Comparison of ENCODE assay signal across 14 cellular contexts in the genomic region with DNA sequence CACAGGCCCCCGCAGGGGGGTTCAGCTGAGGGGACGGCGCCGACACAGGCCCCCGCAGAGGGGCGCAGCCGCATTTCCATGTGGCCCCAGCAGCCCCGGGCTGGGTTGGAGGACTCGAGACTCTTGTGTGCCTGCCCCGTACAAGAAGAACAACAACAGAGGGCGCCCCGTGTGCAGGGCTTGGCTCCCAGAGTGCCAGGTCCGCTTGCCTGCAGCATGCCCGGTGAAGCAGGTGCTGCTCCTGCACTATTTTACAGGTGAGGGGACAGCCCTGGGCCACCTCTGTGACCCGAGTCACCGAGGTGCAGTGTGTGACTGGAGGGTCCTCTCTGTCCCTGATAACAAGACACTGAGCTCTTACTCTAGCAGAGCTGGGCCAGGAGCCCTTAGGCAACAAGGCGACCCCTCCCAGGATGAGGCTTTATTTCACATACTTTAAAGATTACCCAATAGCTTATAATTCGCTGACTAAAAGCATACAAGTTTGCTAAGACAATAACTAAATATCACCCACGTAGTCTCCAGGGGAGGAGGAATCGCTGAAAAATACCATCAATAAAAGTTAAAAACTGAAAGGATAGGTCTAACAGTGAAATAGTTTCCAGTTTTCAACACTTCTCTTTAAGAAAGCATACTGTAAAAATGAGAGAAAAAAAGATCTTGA. TPM values are rescaled to one million over a fixed set of nuclear protein-coding genes. Genes with fewer than 3 reads are reported as not detected.
A peak's percentile ranks its signal among the peaks of the same experiment; 100 is the strongest.
DNase-seq lines count a peak whose midpoint lies in the region; ATAC-seq and TF ChIP-seq lines count a peak whose summit lies in the region.
"Had no signal": no experiment of that assay in that cellular context is flagged by ENCODE, and none has a peak within 500 bp of the region (broad histone marks: within the 10 kb centered on the region; RNA-seq: fewer than 3 reads in every experiment).

No MANE protein-coding gene starts in this region.

- H3K9me2 ChIP-seq in hepatocyte (replicated peaks; ENCODE audit: insufficient read depth): no peaks in the 10 kb centered on the region

- H3K23ac ChIP-seq in IMR-90 (ENCODE audit: low read depth, low read length): no peak overlapping the region

- no peak overlapping the region for H3K4me3 Mint-ChIP-seq in stimulated activated memory B cell treated with anti-CD40 and anti-IgM and Interleukin-4, amounts not matched to agents 10 μg/mL and 1 μg/mL and 100 μg/mL, for 72 hours

- WGBS in IMR-90 (ENCODE audit: extremely low coverage in 2 of 2, insufficient read length in 1 of 2), 2 experiments: 23% methylated on average over 8 of the region's 20 CpGs; no CpG with 5 or more reads in 1 of the 2 experiments
- 60% methylated on average over 13 of the region's 20 CpGs for WGBS in hepatocyte (ENCODE audit: low lambda C conversion rate, missing lambda C conversion rate)
- 19 to 43% methylated on average over 20 of the region's 20 CpGs for WGBS in sigmoid colon, 2 donors

- no peak overlapping the region for H3K18ac ChIP-seq in IMR-90 (ENCODE audit: low read depth, low read length)

- no peak overlapping the region for H3K56ac ChIP-seq in IMR-90 (ENCODE audit: extremely low read depth, insufficient read depth, low read length)

- H3K36me3 Mint-ChIP-seq in stimulated activated memory B cell treated with anti-CD40 and anti-IgM and Interleukin-4, amounts not matched to agents 10 μg/mL and 1 μg/mL and 100 μg/mL, for 72 hours: no peaks in the 10 kb centered on the region

- no peaks in the 10 kb centered on the region for H3K9me1 ChIP-seq in IMR-90 (ENCODE audit: insufficient read depth, low read length)

- H4K5ac ChIP-seq in IMR-90 (ENCODE audit: low read depth, low read length): no peak overlapping the region

- in situ Hi-C loops in IMR-90 (cut with MboI; ENCODE audit: low sequenced_read_pairs): no loop called here

- POLR2A ChIA-PET in IMR-90 (lab: Charles Lee; ENCODE audit: unreplicated experiment): no interaction called here

- H2AFZ ChIP-seq in IMR-90 (replicated peaks; ENCODE audit: low read length, poor library complexity): no peak overlapping the region
- H2AFZ ChIP-seq in hepatocyte: no peak overlapping the region

- peak; percentile 51; the same call in 1 of the 2 replicates for ATAC-seq in IMR-90 (ENCODE audit: low read depth)
- no peak for ATAC-seq in GM21423 (IDR thresholded peaks at IDR 0.05; ENCODE audit: unreplicated experiment)
- ATAC-seq in stimulated activated memory B cell treated with anti-CD40 and anti-IgM and Interleukin-4, amounts not matched to agents 10 μg/mL and 1 μg/mL and 100 μg/mL, for 72 hours: no peak
- ATAC-seq in HG03457 (IDR thresholded peaks at IDR 0.05; ENCODE audit: unreplicated experiment): no peak

- H2AK9ac ChIP-seq in IMR-90 (replicated peaks; ENCODE audit: low read depth, low read length, poor library complexity): no peak overlapping the region

- intact Hi-C loops in IMR-90 (cut with micrococcal nuclease): no loop called here
- intact Hi-C loops in sigmoid colon (cut with DNase I): no loop called here

- TF ChIP-seq POLR2A in IMR-90 (IDR thresholded peaks at IDR 0.05; ENCODE audit: low read depth, low read length): no peak
- no peak for TF ChIP-seq POLR2A in sigmoid colon (IDR thresholded peaks at IDR 0.05)

- no peaks in the 10 kb centered on the region for H3K36me3 ChIP-seq in IMR-90 (ENCODE audit: control insufficient read depth, insufficient read depth, low read length)
- no peaks in the 10 kb centered on the region for H3K36me3 ChIP-seq in adipocyte (ENCODE audit: control insufficient read depth, insufficient read depth, low read length, severe bottlenecking)
- no peaks in the 10 kb centered on the region for H3K36me3 ChIP-seq in hepatocyte (replicated peaks; ENCODE audit: insufficient read depth, low read depth)
- H3K36me3 ChIP-seq in sigmoid colon: no peaks in the 10 kb centered on the region

- no peak overlapping the region for H2BK5ac ChIP-seq in IMR-90 (ENCODE audit: low read depth, low read length, poor library complexity, severe bottlenecking)

- H3K27ac ChIP-seq in IMR-90 (ENCODE audit: insufficient read depth, low read length): no peak overlapping the region
- no peak overlapping the region for H3K27ac ChIP-seq in hepatocyte
- no peak overlapping the region for H3K27ac ChIP-seq in sigmoid colon

- no peak overlapping the region for H3K14ac ChIP-seq in IMR-90 (replicated peaks; ENCODE audit: low read depth, low read length)

- H3K4me2 ChIP-seq in IMR-90 (ENCODE audit: low read depth, low read length): no peak overlapping the region
- peak overlapping the region; percentile 65 for H3K4me2 ChIP-seq in hepatocyte

- H3K9me3 Mint-ChIP-seq in stimulated activated memory B cell treated with anti-CD40 and anti-IgM and Interleukin-4, amounts not matched to agents 10 μg/mL and 1 μg/mL and 100 μg/mL, for 72 hours: peaks cover 10% of the 10 kb centered on the region

- no peak overlapping the region for H3K27ac Mint-ChIP-seq in stimulated activated memory B cell treated with anti-CD40 and anti-IgM and Interleukin-4, amounts not matched to agents 10 μg/mL and 1 μg/mL and 100 μg/mL, for 72 hours

- no peak overlapping the region for H2BK15ac ChIP-seq in IMR-90 (ENCODE audit: low read depth, low read length)

- H3K4me3 ChIP-seq in IMR-90 (ENCODE audit: insufficient read depth, low read depth, low read length) (no peak overlapping the region), adipocyte (ENCODE audit: low read length) (no peak overlapping the region), hepatocyte (no peak overlapping the region), sigmoid colon (no peak overlapping the region)
- H3K4me3 ChIP-seq: lung had no signal

- H3K4me1 ChIP-seq in IMR-90 (ENCODE audit: control insufficient read depth, insufficient read depth, low read length): no peaks in the 10 kb centered on the region; the same call in 1 of the 2 replicates
- peaks cover 8% of the 10 kb centered on the region for H3K4me1 ChIP-seq in adipocyte (ENCODE audit: control insufficient read depth, insufficient read depth, low read length)
- peaks cover 6% of the 10 kb centered on the region for H3K4me1 ChIP-seq in hepatocyte (ENCODE audit: insufficient read depth)
- H3K4me1 ChIP-seq in sigmoid colon: no peaks in the 10 kb centered on the region
- H3K4me1 ChIP-seq: Caco-2 had no signal

- H2BK20ac ChIP-seq in IMR-90 (ENCODE audit: low read depth, low read length): no peak overlapping the region

- CTCF ChIA-PET in IMR-90 (lab: Yijun Ruan, JAX): no interaction called here

- TF ChIP-seq EP300 in sigmoid colon (IDR thresholded peaks at IDR 0.05): no peak

- H3K4me1 Mint-ChIP-seq in stimulated activated memory B cell treated with anti-CD40 and anti-IgM and Interleukin-4, amounts not matched to agents 10 μg/mL and 1 μg/mL and 100 μg/mL, for 72 hours: peaks cover 10% of the 10 kb centered on the region

- H3K9me3 ChIP-seq in IMR-90 (ENCODE audit: control insufficient read depth, insufficient read depth, low read length): peaks cover 5% of the 10 kb centered on the region; the same call in 1 of the 2 replicates
- H3K9me3 ChIP-seq in adipocyte (ENCODE audit: control insufficient read depth, low read length): peaks cover 19% of the 10 kb centered on the region
- H3K9me3 ChIP-seq in hepatocyte (ENCODE audit: low read depth): no peaks in the 10 kb centered on the region
- peaks cover 0 to 2% (median 0%) of the 10 kb centered on the region in 4 donors for H3K9me3 ChIP-seq in sigmoid colon
- H3K9me3 ChIP-seq: Caco-2 had no signal

- no peaks in the 10 kb centered on the region for H3K79me1 ChIP-seq in IMR-90 (ENCODE audit: low read depth in 1 of 2, low read length in 2 of 2)

- BruUV-seq in IMR-90 (replicated peaks; lab: Mats Ljungman, UMichigan): no TSS peak

- no peak overlapping the region for H4K8ac ChIP-seq in IMR-90 (ENCODE audit: low read depth in 2 of 2, low read length in 2 of 2)

- H2AK5ac ChIP-seq in IMR-90 (ENCODE audit: low read depth, low read length): no peak overlapping the region

- peaks cover 39% of the 10 kb centered on the region for H3K27me3 ChIP-seq in IMR-90 (ENCODE audit: control insufficient read depth, insufficient read depth, low read length)
- H3K27me3 ChIP-seq in adipocyte (replicated peaks; ENCODE audit: control insufficient read depth, insufficient read depth, low read length): peaks cover 23% of the 10 kb centered on the region
- H3K27me3 ChIP-seq in hepatocyte: no peaks in the 10 kb centered on the region
- H3K27me3 ChIP-seq in sigmoid colon: peaks cover 10 to 55% (median 21%) of the 10 kb centered on the region in 3 donors

- DNase-seq in IMR-90 (peak; percentile 41), adipocyte (ENCODE audit: low read depth) (peak; percentile 54), hepatocyte (ENCODE audit: low spot score) (no peak), sigmoid colon (peak; percentile 57), NCI-H187 (lab: John Stamatoyannopoulos, UW) (no peak)
- DNase-seq: activated CD4-positive, alpha-beta T cell treated with anti-CD3 and anti-CD28 coated beads for 48 hours; activated naive CD4-positive, alpha-beta T cell treated with anti-CD3 and anti-CD28 coated beads, Interleukin-2, amount 50 U/mL, for 16 hours; glutamatergic neuron; NCI-H2029 treated with DMSO at 0.1 percent for 48 hours had no signal

- H4K20me1 ChIP-seq in IMR-90 (ENCODE audit: insufficient read depth, low read length): no peaks in the 10 kb centered on the region
- no peaks in the 10 kb centered on the region for H4K20me1 ChIP-seq in hepatocyte (ENCODE audit: insufficient read depth, poor library complexity, severe bottlenecking)

- no peak for TF ChIP-seq RAD21 in IMR-90 (IDR thresholded peaks at IDR 0.05; ENCODE audit: low read length)

- no peaks in the 10 kb centered on the region for H3K79me2 ChIP-seq in hepatocyte

- H2BK120ac ChIP-seq in IMR-90 (ENCODE audit: low read depth, low read length): no peak overlapping the region

- no peak for TF ChIP-seq CTCF in IMR-90 (conservative IDR thresholded peaks at IDR 0.05; ENCODE audit: low read depth, low read length)
- no peak for TF ChIP-seq CTCF in hepatocyte (IDR thresholded peaks at IDR 0.05; ENCODE audit: poor library complexity)
- no peak for TF ChIP-seq CTCF in sigmoid colon (IDR thresholded peaks at IDR 0.05)

- no peak overlapping the region for H3K4ac ChIP-seq in IMR-90 (ENCODE audit: low read depth, low read length)

- H3K9ac ChIP-seq in IMR-90 (ENCODE audit: low read depth, low read length) (no peak overlapping the region), adipocyte (ENCODE audit: low read length) (no peak overlapping the region)

- H3K27me3 Mint-ChIP-seq in stimulated activated memory B cell treated with anti-CD40 and anti-IgM and Interleukin-4, amounts not matched to agents 10 μg/mL and 1 μg/mL and 100 μg/mL, for 72 hours: peaks cover 59% of the 10 kb centered on the region

- H4K91ac ChIP-seq in IMR-90 (ENCODE audit: insufficient read depth, low read depth, low read length): no peak overlapping the region

- dilution Hi-C loops in IMR-90 (cut with HindIII; ENCODE audit: low sequenced_read_pairs, unreplicated experiment): no loop called here

RNA-seq across cellular contexts. Expression of a gene that starts 41.7 kb away (rescaled TPM):
- total RNA-seq in IMR-90 (2012; rRNA removed) (0.56 and 0.72 TPM in 2 replicates), hepatocyte (6.7 and 7.4 TPM in 2 replicates), sigmoid colon (1 to 10 TPM in 3 of 4 donors, under 1 TPM in 1; 0.83 to 2.5 (median 2.4) TPM)
- polyA plus RNA-seq in IMR-90 (2012; rRNA removed) (1.3 and 1.5 TPM in 2 replicates), hepatocyte (4.8 and 5.4 TPM in 2 replicates), sigmoid colon (10 to 100 TPM; 12.0 to 51.3 (median 19.9) TPM)
- 1.0 and 1.8 TPM in 2 replicates for polyA plus RNA-seq in IMR-90 (2012; cell fraction: cytosol; rRNA removed)
- polyA plus RNA-seq in IMR-90 (2012; cell fraction: nucleus; rRNA removed; ENCODE audit: low replicate concordance): 2.0 and 2.3 TPM in 2 replicates

RNA-seq across cellular contexts. Expression of a gene that starts 46.2 kb away (rescaled TPM):
- 2.8 and 2.9 TPM in 2 replicates for total RNA-seq in IMR-90 (2012; rRNA removed)
- polyA plus RNA-seq in IMR-90 (2012; rRNA removed): 4.3 and 5.2 TPM in 2 replicates
- polyA plus RNA-seq in IMR-90 (2012; cell fraction: cytosol; rRNA removed): 1.8 and 3.9 TPM in 2 replicates
- 8.1 and 8.8 TPM in 2 replicates for polyA plus RNA-seq in IMR-90 (2012; cell fraction: nucleus; rRNA removed; ENCODE audit: low replicate concordance)
- total RNA-seq in hepatocyte: 3.2 and 7.6 TPM in 2 replicates
- 4.2 and 4.4 TPM in 2 replicates for polyA plus RNA-seq in hepatocyte
- 1 to 10 TPM in 2 of 4 donors, under 1 TPM in 2; 0.36 to 5.0 (median 1.4) TPM for total RNA-seq in sigmoid colon
- polyA plus RNA-seq in sigmoid colon: 1 to 10 TPM in 2 of 3 donors, under 1 TPM in 1; 0.60 to 7.1 (median 1.6) TPM

Comparison
In these comparisons a context has a peak if more than half of its experiments do, and no peak if none do; other contexts are left out.
1. DNase-seq: peak in IMR-90 (single experiment), adipocyte (single experiment) and sigmoid colon (single experiment); none in hepatocyte (single experiment) and NCI-H187 (0 of 2).